ENCODE assay signal across 9 cellular contexts in the genomic region with DNA sequence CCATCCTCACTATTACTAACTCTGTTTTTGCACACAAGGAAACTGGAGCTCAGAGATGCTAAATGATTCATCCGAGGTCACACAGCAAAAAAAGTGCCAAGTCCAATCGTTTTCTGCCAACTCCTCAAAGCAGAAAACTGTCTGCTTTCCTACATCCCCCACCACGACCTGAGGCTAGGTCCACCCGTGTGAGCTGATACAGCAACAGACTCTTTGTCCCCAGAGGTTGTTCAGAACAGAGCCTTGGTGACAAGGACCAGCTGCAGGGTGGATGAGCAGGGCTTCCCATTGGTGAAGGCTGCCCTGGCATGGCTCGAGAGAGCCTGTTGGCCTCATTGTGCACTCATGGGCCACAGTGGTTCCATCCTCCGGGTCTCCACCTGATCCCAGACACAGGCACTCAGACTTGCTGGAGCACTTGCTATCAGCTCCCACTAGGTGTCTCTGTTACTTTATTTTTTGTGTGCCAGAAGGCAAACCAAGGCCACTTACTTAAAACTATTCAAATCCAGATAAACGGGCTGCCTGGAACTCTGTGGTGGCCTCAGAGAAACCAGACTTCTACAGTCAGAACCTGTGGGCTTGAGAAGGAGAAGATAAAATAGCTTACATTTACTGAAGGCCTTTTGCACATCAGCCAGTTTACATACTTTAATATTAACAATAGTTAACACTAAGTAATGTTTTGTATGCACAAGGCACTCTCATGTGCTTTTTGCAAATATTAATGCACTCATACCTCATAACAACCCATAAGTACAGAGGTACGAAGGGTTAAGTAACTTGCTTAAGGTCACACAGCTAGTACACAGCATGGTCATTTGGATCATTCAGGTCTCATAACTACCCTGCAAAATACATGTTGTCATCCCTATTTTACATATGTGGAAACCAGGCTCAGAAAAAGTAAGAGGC.
DNase-seq lines count a peak whose midpoint lies in the region; ATAC-seq, FAIRE-seq and TF ChIP-seq lines count a peak whose summit lies in the region.
"Had no signal": no experiment of that assay in that cellular context is flagged by ENCODE, and none has a peak within 500 bp of the region (broad histone marks: within the 10 kb centered on the region; RNA-seq: fewer than 3 reads in every experiment).

No MANE protein-coding gene starts in this region.

- H4K20me1 ChIP-seq in keratinocyte (ENCODE audit: control insufficient read depth, extremely low read depth, insufficient read depth, low read length): no peaks in the 10 kb centered on the region

- H2AFZ ChIP-seq in keratinocyte (ENCODE audit: control insufficient read depth, low read length): no peak overlapping the region

- H3K27ac ChIP-seq in caudate nucleus (ENCODE audit: low read depth, low read length): no peak overlapping the region
- H3K27ac ChIP-seq in keratinocyte (ENCODE audit: control insufficient read depth, insufficient read depth, low read length): no peak overlapping the region

- peaks cover under 1% of the 10 kb centered on the region for H3K4me1 Mint-ChIP-seq in CD14-positive monocyte
- H3K4me1 Mint-ChIP-seq: IgD-negative memory B cell had no signal

- H3K4me3 Mint-ChIP-seq in CD14-positive monocyte: no peak overlapping the region
- H3K4me3 Mint-ChIP-seq: IgD-negative memory B cell had no signal

- dilution Hi-C loops in keratinocyte (cut with MboI; ENCODE audit: extremely low pct_ligation_motif_present, low sequenced_read_pairs): no loop called here

- H3K9me1 ChIP-seq in keratinocyte (ENCODE audit: control insufficient read depth, extremely low read depth, insufficient read depth, low read length): no peaks in the 10 kb centered on the region

- peaks cover 3% of the 10 kb centered on the region for H3K9me3 ChIP-seq in keratinocyte (ENCODE audit: control insufficient read depth, low read depth, low read length)

- no peak overlapping the region for H3K4me2 ChIP-seq in keratinocyte (ENCODE audit: control insufficient read depth, extremely low read depth, insufficient read depth, low read depth, low read length)

- ATAC-seq in GM19043 (IDR thresholded peaks at IDR 0.05; ENCODE audit: low read depth, unreplicated experiment): peak; percentile 47
- ATAC-seq in stimulated activated naive CD8-positive, alpha-beta T cell treated with anti-CD3 and anti-CD28 coated beads, Interleukin-15, Interleukin-2, amounts not matched to agents 100 U/mL and 50 U/mL, for 24 hours: peak; percentile 63

- H3K4me3 ChIP-seq in NB4 (ENCODE audit: low read depth, low read length) (no peak overlapping the region), keratinocyte (ENCODE audit: control insufficient read depth in 2 of 3, extremely low read depth in 1 of 3, insufficient read depth in 2 of 3, low read depth in 1 of 3, low read length in 3 of 3) (no peak overlapping the region)

- intact Hi-C loops in CD14-positive monocyte (cut with micrococcal nuclease): loop anchor here (1.0 to 10.0 kb wide), 2 partner anchors 188 to 189 kb away; no protein-coding TSS in a partner anchor

- peaks cover 0 to 8% (median 0%) of the 10 kb centered on the region in 3 donors for H3K27me3 Mint-ChIP-seq in CD14-positive monocyte (ENCODE audit: low read depth in 3 of 3)

- TF ChIP-seq POLR2A in NB4 (IDR thresholded peaks at IDR 0.05; ENCODE audit: extremely low read depth, insufficient read length): no peak

- no peaks in the 10 kb centered on the region for H3K36me3 Mint-ChIP-seq in CD14-positive monocyte

- peak; percentile 82 for FAIRE-seq in keratinocyte (lab: Jason Lieb, UNC)

- DNase-seq in CD14-positive monocyte (ENCODE audit: low spot score) (no peak), NB4 (ENCODE audit: low read depth) (peak; percentile 73), SHP77 (lab: John Stamatoyannopoulos, UW) (peak; percentile 65 to 68), caudate nucleus (lab: John Stamatoyannopoulos, UW) (peak in 45 of 61 donors; percentile 3 to 81 (median 28)), keratinocyte (ENCODE audit: low read depth, low spot score) (no peak), cortex of kidney (lab: John Stamatoyannopoulos, UW) (no peak)
- peak; percentile 21 for DNase-seq in stimulated activated naive CD8-positive, alpha-beta T cell treated with anti-CD3 and anti-CD28 coated beads, Interleukin-15, Interleukin-2, amounts not matched to agents 100 U/mL and 50 U/mL, for 24 hours

- H3K36me3 ChIP-seq in keratinocyte (ENCODE audit: control insufficient read depth in 2 of 2, extremely low read depth in 1 of 2, insufficient read depth in 2 of 2, low read length in 2 of 2): no peaks in the 10 kb centered on the region

- H3K79me2 ChIP-seq in keratinocyte (ENCODE audit: control insufficient read depth, insufficient read depth, low read length): no peaks in the 10 kb centered on the region

- TF ChIP-seq CTCF in CD14-positive monocyte (IDR thresholded peaks at IDR 0.05): peak; percentile 76
- TF ChIP-seq CTCF in NB4 (IDR thresholded peaks at IDR 0.05; ENCODE audit: low read depth, low read length): peak; percentile 78
- peak; percentile 76 to 94 (median 82) for TF ChIP-seq CTCF in keratinocyte (optimal IDR thresholded peaks at IDR 0.05 in 1 of 3, IDR thresholded peaks at IDR 0.05 in 1 of 3, conservative IDR thresholded peaks at IDR 0.05 in 1 of 3; ENCODE audit: extremely low read depth in 1 of 3, insufficient read depth in 2 of 3, low read length in 3 of 3)

- H3K27me3 ChIP-seq in keratinocyte (ENCODE audit: control insufficient read depth, extremely low read depth, insufficient read depth, low read length): peaks cover 12% of the 10 kb centered on the region

- H3K4me1 ChIP-seq in keratinocyte (ENCODE audit: control insufficient read depth, extremely low read depth, insufficient read depth, low read length): no peaks in the 10 kb centered on the region

- H3K9me3 Mint-ChIP-seq in CD14-positive monocyte: peaks cover 1 to 7% (median 5%) of the 10 kb centered on the region in 7 donors

- H3K9ac ChIP-seq in keratinocyte (ENCODE audit: control insufficient read depth, extremely low read depth, insufficient read depth, low read length): no peak overlapping the region

- no peak overlapping the region for H3K27ac Mint-ChIP-seq in CD14-positive monocyte
- H3K27ac Mint-ChIP-seq: IgD-negative memory B cell had no signal

Comparison
In these comparisons a context has a peak if more than half of its experiments do, and no peak if none do; other contexts are left out.
1. DNase-seq: peak in NB4 (single experiment), SHP77 (2 of 2), caudate nucleus (45 of 61) and stimulated activated naive CD8-positive, alpha-beta T cell treated with anti-CD3 and anti-CD28 coated beads, Interleukin-15, Interleukin-2, amounts not matched to agents 100 U/mL and 50 U/mL, for 24 hours (single experiment); none in CD14-positive monocyte (single experiment), keratinocyte (single experiment) and cortex of kidney (single experiment).
2. Peak in every context shown above with its lines, with median percentiles within 50 percentile points of each other: CTCF ChIP-seq.